Comparison of ENCODE assay signal across 12 cellular contexts in genomic region chr3:140573011-140573410, GRCh38.
"Had no signal": no experiment of that assay in that cellular context is flagged by ENCODE, and none has a peak within 500 bp of the region (broad histone marks: within the 10 kb centered on the region; RNA-seq: fewer than 3 reads in every experiment).

No MANE protein-coding gene starts in this region.

- H3K4me1 Mint-ChIP-seq: immature natural killer cell had no signal

- H3K9me3 ChIP-seq: esophagus muscularis mucosa had no signal

- H3K9me3 Mint-ChIP-seq: activated naive CD4-positive, alpha-beta T cell treated with anti-CD3 and anti-CD28 coated beads for 36 hours; nephron progenitor cell had no signal

- H3K27me3 ChIP-seq: cardiac muscle cell, esophagus muscularis mucosa had no signal

- H3K27ac Mint-ChIP-seq: activated naive CD4-positive, alpha-beta T cell treated with anti-CD3 and anti-CD28 coated beads for 36 hours; immature natural killer cell; nephron progenitor cell had no signal

- DNase-seq: activated CD4-positive, alpha-beta T cell treated with anti-CD3 and anti-CD28 coated beads for 4 hours; activated CD8-positive, alpha-beta memory T cell treated with anti-CD3 and anti-CD28 coated beads for 24 hours; activated naive CD4-positive, alpha-beta T cell treated with anti-CD3 and anti-CD28 coated beads for 36 hours; glutamatergic neuron; immature natural killer cell; mesenchymal stem cell; nephron progenitor cell; small intestine; T1000; WERI-Rb-1 had no signal

- H3K4me3 Mint-ChIP-seq: activated naive CD4-positive, alpha-beta T cell treated with anti-CD3 and anti-CD28 coated beads for 36 hours; immature natural killer cell; nephron progenitor cell had no signal

- H3K36me3 Mint-ChIP-seq: immature natural killer cell had no signal

- H3K27ac ChIP-seq: cardiac muscle cell, esophagus muscularis mucosa, WERI-Rb-1 had no signal

- H3K4me3 ChIP-seq: cardiac muscle cell, esophagus muscularis mucosa had no signal

- H3K36me3 ChIP-seq: cardiac muscle cell, esophagus muscularis mucosa, WERI-Rb-1 had no signal
